ENCODE assay signal across 1 cellular context in the genomic region with DNA sequence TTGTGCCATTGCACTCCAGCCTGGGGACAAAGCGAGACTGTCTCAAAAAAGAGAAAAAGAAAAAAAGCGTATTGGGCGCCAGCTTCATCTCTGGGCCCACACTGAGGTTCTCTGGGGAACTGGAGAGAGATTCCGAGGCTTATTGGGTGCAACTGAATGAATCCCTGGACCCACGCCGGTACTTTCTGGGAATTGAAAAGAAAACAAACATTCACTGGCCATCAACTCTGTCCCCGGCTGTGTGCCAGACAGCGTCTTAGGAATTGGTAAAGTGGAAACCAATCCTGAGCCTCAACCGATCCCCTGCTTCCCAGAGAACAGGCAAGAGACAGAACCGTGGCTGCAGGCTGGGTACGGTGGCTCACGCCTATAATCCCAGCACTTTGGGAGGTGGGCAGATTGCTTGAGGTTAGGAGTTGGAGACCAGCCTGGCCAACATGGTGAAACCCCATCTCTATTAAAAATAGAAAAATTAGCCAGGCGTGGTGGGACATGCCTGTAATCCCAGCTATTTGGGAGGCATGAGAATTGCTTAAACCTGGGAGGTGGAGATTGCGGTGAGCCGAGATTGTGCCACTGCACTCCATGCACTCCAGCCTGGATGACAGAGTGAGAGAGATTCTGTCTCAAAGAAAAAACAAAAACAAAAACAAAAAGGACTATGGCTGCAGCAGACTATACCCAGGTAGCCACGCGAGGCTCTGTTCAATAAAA.
TF ChIP-seq lines count a peak whose summit lies in the region.

No MANE protein-coding gene starts in this region.

TF ChIP-seq in WTC11, 78 proteins besides CTCF, POLR2A, EP300 and RAD21 (continued from another document):
- no peak for TF ChIP-seq E2F4 (CRISPR knock-in tag; IDR thresholded peaks at IDR 0.05; ENCODE audit: borderline replicate concordance, low read depth)
- TF ChIP-seq, protein P1, sequence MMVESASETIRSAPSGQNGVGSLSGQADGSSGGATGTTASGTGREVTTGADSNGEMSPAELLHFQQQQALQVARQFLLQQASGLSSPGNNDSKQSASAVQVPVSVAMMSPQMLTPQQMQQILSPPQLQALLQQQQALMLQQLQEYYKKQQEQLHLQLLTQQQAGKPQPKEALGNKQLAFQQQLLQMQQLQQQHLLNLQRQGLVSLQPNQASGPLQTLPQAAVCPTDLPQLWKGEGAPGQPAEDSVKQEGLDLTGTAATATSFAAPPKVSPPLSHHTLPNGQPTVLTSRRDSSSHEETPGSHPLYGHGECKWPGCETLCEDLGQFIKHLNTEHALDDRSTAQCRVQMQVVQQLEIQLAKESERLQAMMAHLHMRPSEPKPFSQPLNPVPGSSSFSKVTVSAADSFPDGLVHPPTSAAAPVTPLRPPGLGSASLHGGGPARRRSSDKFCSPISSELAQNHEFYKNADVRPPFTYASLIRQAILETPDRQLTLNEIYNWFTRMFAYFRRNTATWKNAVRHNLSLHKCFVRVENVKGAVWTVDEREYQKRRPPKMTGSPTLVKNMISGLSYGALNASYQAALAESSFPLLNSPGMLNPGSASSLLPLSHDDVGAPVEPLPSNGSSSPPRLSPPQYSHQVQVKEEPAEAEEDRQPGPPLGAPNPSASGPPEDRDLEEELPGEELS (CRISPR knock-in tag; IDR thresholded peaks at IDR 0.05), result no peak
